ENCODE assay signal across 13 cellular contexts in the genomic region with DNA sequence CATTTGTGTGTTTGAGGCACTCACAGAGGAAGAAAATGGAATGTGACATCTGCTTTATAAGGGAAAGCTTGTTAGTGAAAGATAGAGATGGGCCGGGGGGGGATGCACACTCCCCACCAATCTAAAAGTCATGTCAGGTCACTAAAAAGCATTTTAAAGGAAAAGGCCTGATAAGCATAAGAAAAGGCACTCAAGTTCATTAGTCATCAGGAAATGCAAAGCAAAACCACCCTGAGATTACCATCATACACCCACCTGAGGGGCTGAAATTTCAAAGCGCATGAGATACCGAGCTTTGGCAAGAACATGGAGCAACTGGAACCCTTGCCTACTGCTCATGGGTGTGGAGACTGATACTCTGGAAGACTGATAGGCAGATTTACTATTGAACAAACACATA.
"Had no signal": no experiment of that assay in that cellular context is flagged by ENCODE, and none has a peak within 500 bp of the region (broad histone marks: within the 10 kb centered on the region; RNA-seq: fewer than 3 reads in every experiment).

No MANE protein-coding gene starts in this region.

- H3K27ac Mint-ChIP-seq: activated naive CD8-positive, alpha-beta T cell treated with anti-CD3 and anti-CD28 coated beads, Interleukin-2, amount 10 ng/mL, durations not matched to agents 7 days and 5 days; activated T-helper 1 cell treated with anti-CD3 and anti-CD28 coated beads, Interleukin-12 subunit alpha, Interleukin-12 subunit beta, Interleukin-2, Interleukin-4 antibody, amounts not matched to agents 30 ng/mL and 10 ng/mL and 1 ng/mL, durations not matched to agents 14 hours and 24 hours and 36 hours; natural killer cell treated with Interleukin-12 subunit alpha and Interleukin-12 subunit beta and Interleukin-15 and Interleukin-18, amount 100 ng/mL, for 72 hours; stimulated activated effector memory CD8-positive, alpha-beta T cell treated with anti-CD3 and anti-CD28 coated beads, Interleukin-12 subunit alpha, Interleukin-12 subunit beta, amount 100 ng/mL, for 72 hours had no signal

- H3K9me3 Mint-ChIP-seq: activated naive CD8-positive, alpha-beta T cell treated with anti-CD3 and anti-CD28 coated beads, Interleukin-2, amount 10 ng/mL, durations not matched to agents 7 days and 5 days; natural killer cell treated with Interleukin-12 subunit alpha and Interleukin-12 subunit beta and Interleukin-15 and Interleukin-18, amount 100 ng/mL, for 72 hours; stimulated activated effector memory CD8-positive, alpha-beta T cell treated with anti-CD3 and anti-CD28 coated beads, Interleukin-12 subunit alpha, Interleukin-12 subunit beta, amount 100 ng/mL, for 72 hours had no signal

- FAIRE-seq: endothelial cell of umbilical vein had no signal

- H3K4me3 ChIP-seq: tibial artery had no signal

- H3K36me3 ChIP-seq: brain microvascular endothelial cell, tibial artery had no signal

- H3K27me3 ChIP-seq: brain microvascular endothelial cell, tibial artery had no signal

- H3K27ac ChIP-seq: brain microvascular endothelial cell, tibial artery had no signal

- H3K9me3 ChIP-seq: tibial artery had no signal

- H3K36me3 Mint-ChIP-seq: activated naive CD8-positive, alpha-beta T cell treated with anti-CD3 and anti-CD28 coated beads, Interleukin-2, amount 10 ng/mL, durations not matched to agents 7 days and 5 days; natural killer cell treated with Interleukin-12 subunit alpha and Interleukin-12 subunit beta and Interleukin-15 and Interleukin-18, amount 100 ng/mL, for 72 hours; stimulated activated effector memory CD8-positive, alpha-beta T cell treated with anti-CD3 and anti-CD28 coated beads, Interleukin-12 subunit alpha, Interleukin-12 subunit beta, amount 100 ng/mL, for 72 hours had no signal

- H3K4me3 Mint-ChIP-seq: activated naive CD8-positive, alpha-beta T cell treated with anti-CD3 and anti-CD28 coated beads, Interleukin-2, amount 10 ng/mL, durations not matched to agents 7 days and 5 days; activated T-helper 1 cell treated with anti-CD3 and anti-CD28 coated beads, Interleukin-12 subunit alpha, Interleukin-12 subunit beta, Interleukin-2, Interleukin-4 antibody, amounts not matched to agents 30 ng/mL and 10 ng/mL and 1 ng/mL, durations not matched to agents 14 hours and 24 hours and 36 hours; natural killer cell treated with Interleukin-12 subunit alpha and Interleukin-12 subunit beta and Interleukin-15 and Interleukin-18, amount 100 ng/mL, for 72 hours; stimulated activated effector memory CD8-positive, alpha-beta T cell treated with anti-CD3 and anti-CD28 coated beads, Interleukin-12 subunit alpha, Interleukin-12 subunit beta, amount 100 ng/mL, for 72 hours had no signal

- DNase-seq: activated CD4-positive, CD25-positive, alpha-beta regulatory T cell treated with anti-CD3 and anti-CD28 coated beads, Interleukin-2, amount 50 U/mL, for 72 hours; activated naive CD4-positive, alpha-beta T cell; activated naive CD8-positive, alpha-beta T cell treated with anti-CD3 and anti-CD28 coated beads, Interleukin-2, amount 10 ng/mL, durations not matched to agents 7 days and 5 days; brain microvascular endothelial cell; cortex of kidney; effector CD8-positive, alpha-beta T cell; foreskin fibroblast; retina; tibial artery had no signal
